In genomic region chr5:159509002-159509660, GRCh38 we compare ENCODE assay signal across 1 cellular context.
TF ChIP-seq lines count a peak whose summit lies in the region.

No MANE protein-coding gene starts in this region.

TF ChIP-seq in SK-N-SH, 30 proteins besides CTCF, POLR2A, EP300 and RAD21 (continued from another document):
- TF ChIP-seq USF1 (IDR thresholded peaks at IDR 0.05; ENCODE audit: borderline replicate concordance, low read depth) (peak; percentile 57; the same call in 1 of the 2 replicates), POLR2AphosphoS5 (IDR thresholded peaks at IDR 0.05; ENCODE audit: low read depth, low read length) (no peak), RCOR1 (IDR thresholded peaks at IDR 0.05; ENCODE audit: low read length) (no peak), GATA2 (CRISPR knock-in tag; IDR thresholded peaks at IDR 0.05) (no peak), TCF12 (IDR thresholded peaks at IDR 0.05) (0 out of 2 replicates have a peak, but pooled peaks have one; percentile 10), TAF1 (IDR thresholded peaks at IDR 0.05; ENCODE audit: borderline replicate concordance, low read depth, low read length) (no peak), CHD2 (IDR thresholded peaks at IDR 0.05; ENCODE audit: low read length, partially characterized antibody) (no peak), JUND (IDR thresholded peaks at IDR 0.05) (no peak), RXRA (IDR thresholded peaks at IDR 0.05; ENCODE audit: borderline replicate concordance, low read depth) (no peak), USF2 (IDR thresholded peaks at IDR 0.05; ENCODE audit: borderline replicate concordance, low read depth, low read length) (no peak)
